28 cellular contexts compared by ENCODE assay signal in the genomic region with DNA sequence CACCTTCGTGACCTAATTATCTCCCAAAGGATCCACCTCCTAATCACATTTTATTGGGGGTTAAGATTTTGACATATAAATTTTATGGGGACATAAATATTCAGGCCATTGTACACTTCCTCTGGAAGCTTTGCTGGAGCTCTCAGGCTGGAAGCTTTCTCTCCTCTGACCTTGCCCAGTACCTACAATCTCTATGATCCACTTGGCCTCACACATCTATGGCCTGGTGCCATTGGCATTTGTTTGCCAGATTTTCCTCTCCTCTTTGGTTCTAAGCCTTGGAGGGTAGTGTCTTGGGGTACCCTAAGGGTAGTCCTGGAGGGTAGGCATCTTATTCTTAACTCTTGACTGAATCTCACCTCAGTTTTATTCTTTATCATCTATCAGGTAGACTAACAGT.
"Had no signal": no experiment of that assay in that cellular context is flagged by ENCODE, and none has a peak within 500 bp of the region (broad histone marks: within the 10 kb centered on the region; RNA-seq: fewer than 3 reads in every experiment).

No MANE protein-coding gene starts in this region.

- H3K9me3 ChIP-seq: breast epithelium, Peyer's patch, SJCRH30, SK-N-SH had no signal

- H3K27me3 Mint-ChIP-seq: activated CD8-positive, alpha-beta T cell treated with anti-CD3 and anti-CD28 coated beads for 36 hours; activated naive CD4-positive, alpha-beta T cell treated with anti-CD3 and anti-CD28 coated beads, Interleukin-2, amount 10 ng/mL, durations not matched to agents 7 days and 5 days; activated naive CD8-positive, alpha-beta T cell treated with anti-CD3 and anti-CD28 coated beads for 36 hours had no signal

- H3K4me1 Mint-ChIP-seq: activated naive CD4-positive, alpha-beta T cell treated with anti-CD3 and anti-CD28 coated beads, Interleukin-2, amount 10 ng/mL, durations not matched to agents 7 days and 5 days; activated naive CD8-positive, alpha-beta T cell treated with anti-CD3 and anti-CD28 coated beads for 36 hours had no signal

- H3K36me3 Mint-ChIP-seq: activated naive CD4-positive, alpha-beta T cell treated with anti-CD3 and anti-CD28 coated beads, Interleukin-2, amount 10 ng/mL, durations not matched to agents 7 days and 5 days; activated naive CD8-positive, alpha-beta T cell treated with anti-CD3 and anti-CD28 coated beads for 36 hours had no signal

- H3K4me3 ChIP-seq: breast epithelium, Peyer's patch, SJCRH30 had no signal

- DNase-seq: activated CD4-positive, CD25-positive, alpha-beta regulatory T cell; activated CD8-positive, alpha-beta memory T cell treated with anti-CD3 and anti-CD28 coated beads, Interleukin-2, amount 50 U/mL, for 4 hours; activated CD8-positive, alpha-beta T cell treated with anti-CD3 and anti-CD28 coated beads for 36 hours; activated gamma-delta T cell treated with Interleukin-2 at 50 U/mL for 16 hours; activated naive CD4-positive, alpha-beta T cell treated with anti-CD3 and anti-CD28 coated beads, Interleukin-2, amount 10 ng/mL, durations not matched to agents 7 days and 5 days; activated naive CD8-positive, alpha-beta T cell treated with anti-CD3 and anti-CD28 coated beads for 36 hours; activated T-cell treated with anti-CD3 and anti-CD28 coated beads, Interleukin-2, amount 50 U/mL, for 72 hours; anterior cingulate cortex; caudate nucleus; MM.1S; NCI-H1105; NCI-H1436; NCI-H1694 treated with DMSO at 0.1 percent for 48 hours; NCI-H2029 treated with DMSO at 0.1 percent for 48 hours; NCI-H345; NCI-H510A treated with DMSO at 0.1 percent for 48 hours; NCI-H69; NK-92 treated with Interleukin-12 subunit alpha and Interleukin-12 subunit beta, amount 100 ng/mL, for 24 hours; OCI-M1; Peyer's patch; Right ventricle myocardium superior; SJCRH30; SK-N-SH; T-helper 1 cell had no signal

- H3K27ac Mint-ChIP-seq: activated CD8-positive, alpha-beta T cell treated with anti-CD3 and anti-CD28 coated beads for 36 hours; activated naive CD4-positive, alpha-beta T cell treated with anti-CD3 and anti-CD28 coated beads, Interleukin-2, amount 10 ng/mL, durations not matched to agents 7 days and 5 days; activated naive CD8-positive, alpha-beta T cell treated with anti-CD3 and anti-CD28 coated beads for 36 hours; activated T-cell treated with anti-CD3 and anti-CD28 coated beads, Interleukin-2, amount 50 U/mL, for 72 hours; activated T-helper 2 cell treated with anti-CD3 and anti-CD28 coated beads, Interferon-gamma antibody, Interleukin-2, Interleukin-4, amounts not matched to agents 10 μg/mL and 5 μg/mL and 100 μg/mL, durations not matched to agents 14 hours and 24 hours and 36 hours had no signal

- H3K27ac ChIP-seq: Peyer's patch, RWPE1, SJCRH30, VCaP had no signal

- H3K4me1 ChIP-seq: breast epithelium, Peyer's patch had no signal

- H3K36me3 ChIP-seq: breast epithelium, Peyer's patch, SJCRH30 had no signal

- H3K9ac ChIP-seq: SK-N-SH had no signal

- H3K4me3 Mint-ChIP-seq: activated CD8-positive, alpha-beta T cell treated with anti-CD3 and anti-CD28 coated beads for 36 hours; activated naive CD4-positive, alpha-beta T cell treated with anti-CD3 and anti-CD28 coated beads, Interleukin-2, amount 10 ng/mL, durations not matched to agents 7 days and 5 days; activated naive CD8-positive, alpha-beta T cell treated with anti-CD3 and anti-CD28 coated beads for 36 hours; activated T-cell treated with anti-CD3 and anti-CD28 coated beads, Interleukin-2, amount 50 U/mL, for 72 hours had no signal

- H3K27me3 ChIP-seq: breast epithelium, Peyer's patch, SJCRH30 had no signal

- H3K9me3 Mint-ChIP-seq: activated CD8-positive, alpha-beta T cell treated with anti-CD3 and anti-CD28 coated beads for 36 hours; activated naive CD4-positive, alpha-beta T cell treated with anti-CD3 and anti-CD28 coated beads, Interleukin-2, amount 10 ng/mL, durations not matched to agents 7 days and 5 days; activated naive CD8-positive, alpha-beta T cell treated with anti-CD3 and anti-CD28 coated beads for 36 hours; activated T-helper 2 cell treated with anti-CD3 and anti-CD28 coated beads, Interferon-gamma antibody, Interleukin-2, Interleukin-4, amounts not matched to agents 10 μg/mL and 5 μg/mL and 100 μg/mL, durations not matched to agents 14 hours and 24 hours and 36 hours had no signal

- ATAC-seq: activated CD8-positive, alpha-beta T cell treated with anti-CD3 and anti-CD28 coated beads for 36 hours; activated T-cell treated with anti-CD3 and anti-CD28 coated beads, Interleukin-2, amount 50 U/mL, for 72 hours had no signal
